ENCODE assay signal across 9 cellular contexts in the genomic region with DNA sequence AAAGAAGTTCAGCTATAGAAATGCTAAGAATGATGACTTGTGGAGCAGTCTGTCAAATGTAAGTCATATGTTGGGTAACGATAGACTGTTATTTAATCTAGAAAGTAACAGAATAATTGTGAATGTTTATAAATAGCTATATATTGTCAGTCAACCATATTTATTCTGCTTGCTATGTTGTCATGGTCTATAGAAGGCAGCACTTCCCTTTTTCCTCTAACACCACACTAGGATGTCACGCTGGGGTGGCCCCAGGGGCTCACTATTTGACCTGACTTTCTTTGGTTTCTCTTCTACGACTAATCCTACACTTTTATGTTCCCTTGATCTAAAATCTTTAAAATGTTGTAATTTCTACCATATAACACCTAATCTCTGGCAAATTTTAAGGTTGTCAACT. TPM values are rescaled to one million over a fixed set of nuclear protein-coding genes. Genes with fewer than 3 reads are reported as not detected.
DNase-seq lines count a peak whose midpoint lies in the region; ATAC-seq and TF ChIP-seq lines count a peak whose summit lies in the region.
"Had no signal": no experiment of that assay in that cellular context is flagged by ENCODE, and none has a peak within 500 bp of the region (broad histone marks: within the 10 kb centered on the region; RNA-seq: fewer than 3 reads in every experiment).

No MANE protein-coding gene starts in this region.

- ATAC-seq in activated CD4-positive, CD25-positive, alpha-beta regulatory T cell treated with anti-CD3 and anti-CD28 coated beads, Interleukin-2, amount 50 U/mL, for 24 hours = peak; percentile 59 to 72
- ATAC-seq in HG02938 (IDR thresholded peaks at IDR 0.05; ENCODE audit: unreplicated experiment) = peak; percentile 96
- ATAC-seq: A549 had no signal

- H3K4me1 ChIP-seq in ascending aorta = no peaks in the 10 kb centered on the region
- H3K4me1 ChIP-seq: A549 had no signal

- no peak for TF ChIP-seq CTCF in brain microvascular endothelial cell (IDR thresholded peaks at IDR 0.05; ENCODE audit: low read depth, low read length, missing control alignments)
- TF ChIP-seq CTCF in ascending aorta (IDR thresholded peaks at IDR 0.05) = no peak

- H3K27me3 ChIP-seq in brain microvascular endothelial cell (replicated peaks) = no peaks in the 10 kb centered on the region
- no peaks in the 10 kb centered on the region for H3K27me3 ChIP-seq in ascending aorta

- in situ Hi-C loops in brain microvascular endothelial cell (cut with HindIII; ENCODE audit: low pct_ligation_motif_present, low sequenced_read_pairs) = no loop called here

- no peak overlapping the region for H3K4me3 ChIP-seq in brain microvascular endothelial cell (ENCODE audit: low read depth, low read length)
- H3K4me3 ChIP-seq in ascending aorta = no peak overlapping the region
- H3K4me3 ChIP-seq: A549 had no signal

- H3K9me3 ChIP-seq in ascending aorta = no peaks in the 10 kb centered on the region
- H3K9me3 ChIP-seq: A549 had no signal

- intact Hi-C loops in ascending aorta (cut with DNase I) = no loop called here

- no peak overlapping the region for H3K27ac ChIP-seq in brain microvascular endothelial cell
- no peak overlapping the region for H3K27ac ChIP-seq in ascending aorta
- H3K27ac ChIP-seq: A549 had no signal

- H3K36me3 ChIP-seq in brain microvascular endothelial cell (replicated peaks) (peaks cover 22% of the 10 kb centered on the region), ascending aorta (peaks cover 0 to 2% of the 10 kb centered on the region in 2 donors)

- DNase-seq in activated CD4-positive, CD25-positive, alpha-beta regulatory T cell treated with anti-CD3 and anti-CD28 coated beads, Interleukin-2, amount 50 U/mL, for 72 hours = no peak
- DNase-seq in RPMI8226 (peak; percentile 29), brain microvascular endothelial cell (no peak), ascending aorta (ENCODE audit: low spot score in 2 of 2) (no peak), DMS 273 treated with DMSO at 0.1 percent for 48 hours (lab: John Stamatoyannopoulos, UW) (no peak)
- peak; percentile 39 for DNase-seq in stimulated activated CD4-positive, alpha-beta T cell treated with anti-CD3 and anti-CD28 coated beads, Interleukin-4, amount 100 ng/mL, for 1 hour

RNA-seq across cellular contexts. Expression of a gene that starts 20.5 kb away (rescaled TPM):
- total RNA-seq in ascending aorta = 20.6 TPM

RNA-seq across cellular contexts. Expression of a gene that starts 39.1 kb away (rescaled TPM):
- 35.3 TPM for total RNA-seq in ascending aorta

Comparison
In these comparisons a context has a peak if more than half of its experiments do, and no peak if none do; other contexts are left out.
1. DNase-seq: peak in RPMI8226 (single experiment) and stimulated activated CD4-positive, alpha-beta T cell treated with anti-CD3 and anti-CD28 coated beads, Interleukin-4, amount 100 ng/mL, for 1 hour (single experiment); none in activated CD4-positive, CD25-positive, alpha-beta regulatory T cell treated with anti-CD3 and anti-CD28 coated beads, Interleukin-2, amount 50 U/mL, for 72 hours (single experiment), brain microvascular endothelial cell (single experiment), ascending aorta (0 of 2) and DMS 273 treated with DMSO at 0.1 percent for 48 hours (single experiment).